ENCODE assay signal across 8 cellular contexts in the genomic region with DNA sequence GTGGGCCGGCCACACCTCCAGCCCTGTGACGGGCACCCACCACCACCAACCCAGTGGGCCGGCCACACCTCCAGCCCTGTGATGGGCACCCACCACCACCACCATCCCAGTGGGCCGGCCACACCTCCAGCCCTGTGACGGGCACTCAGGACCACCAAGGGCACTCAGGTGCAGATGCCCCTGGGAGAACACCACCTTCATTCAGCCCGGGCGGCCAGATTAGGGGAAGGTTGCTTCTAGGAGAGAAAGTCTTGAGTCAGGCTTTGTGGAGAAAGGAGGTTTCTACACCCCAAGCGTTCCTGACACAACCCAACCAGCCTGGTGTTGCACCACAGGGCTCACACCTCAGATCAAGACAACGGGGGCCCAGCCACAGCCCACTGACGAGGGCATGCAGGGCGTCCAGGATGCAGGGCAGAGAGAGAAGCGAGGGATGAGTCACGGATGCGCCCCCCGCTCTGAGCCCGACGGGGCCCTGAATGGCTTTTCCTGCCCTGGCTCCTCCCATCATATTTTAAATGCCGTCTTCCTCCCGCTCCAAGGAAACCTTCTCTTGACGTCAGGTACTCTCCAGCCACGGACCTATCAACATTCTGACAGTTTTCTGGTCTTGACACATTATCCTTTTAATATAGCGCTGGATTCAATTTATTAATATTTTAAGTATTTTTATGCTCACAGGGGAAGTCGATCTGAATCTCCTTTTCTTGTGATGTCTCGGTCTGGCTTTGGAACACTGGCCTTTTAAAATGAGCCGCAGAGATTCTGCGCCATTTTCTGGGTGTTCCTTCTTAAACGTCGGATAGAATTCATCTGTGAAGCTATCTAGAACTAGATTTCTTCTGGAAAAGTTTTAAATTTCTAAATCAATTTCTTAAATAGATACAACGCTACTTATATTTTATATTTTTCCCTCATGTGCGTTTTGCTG. TPM values are rescaled to one million over a fixed set of nuclear protein-coding genes. Genes with fewer than 3 reads are reported as not detected.
DNase-seq lines count a peak whose midpoint lies in the region; ATAC-seq and TF ChIP-seq lines count a peak whose summit lies in the region.

No MANE protein-coding gene starts in this region.

- H3F3A ChIP-seq in OCI-LY1 (ENCODE audit: insufficient read depth, low read length), result no peaks in the 10 kb centered on the region; the same call in 1 of the 2 replicates

- H3K27me3 ChIP-seq in HL-60 (ENCODE audit: insufficient read depth, poor library complexity, severe bottlenecking) (peaks cover 3% of the 10 kb centered on the region), OCI-LY1 (ENCODE audit: insufficient read depth, low read length) (no peaks in the 10 kb centered on the region)

- peak overlapping the region; percentile 99 for H2AFZ ChIP-seq in OCI-LY1 (ENCODE audit: low read length)

- no peaks in the 10 kb centered on the region for H3K9me3 ChIP-seq in OCI-LY1 (ENCODE audit: low read length)

- TF ChIP-seq CTCF in HL-60 (IDR thresholded peaks at IDR 0.05; ENCODE audit: insufficient read depth, low read length) (no peak), OCI-LY1 (IDR thresholded peaks at IDR 0.05; ENCODE audit: low read length) (no peak), epithelial cell of proximal tubule (conservative IDR thresholded peaks at IDR 0.05; ENCODE audit: low read depth, low read length) (no peak)

- peak overlapping the region; percentile 69 for H3K4me2 ChIP-seq in OCI-LY1 (ENCODE audit: low read length)

- DNase-seq in EH (ENCODE audit: low read depth), result peak; percentile 74
- DNase-seq in HL-60 (ENCODE audit: low read depth in 1 of 2, low spot score in 1 of 2), result peak in 1 of 2 experiments; percentile 78
- DNase-seq in activated T-cell treated with anti-CD3 and anti-CD28 coated beads for 48 hours (ENCODE audit: low read depth), result peak; percentile 68
- peak; percentile 18 for DNase-seq in epithelial cell of proximal tubule (ENCODE audit: low read depth)
- DNase-seq in mucosa of gallbladder (ENCODE audit: low spot score), result peak; percentile 76
- DNase-seq in stimulated activated CD8-positive, alpha-beta memory T cell treated with anti-CD3 and anti-CD28 coated beads, Interleukin-2, amount 100 ng/mL, for 1 hour (ENCODE audit: low read depth in 2 of 2), result peak; percentile 41 to 57

- peaks cover 18% of the 10 kb centered on the region; the same call in 1 of the 2 replicates for H3K36me3 ChIP-seq in OCI-LY1 (ENCODE audit: insufficient read depth, low read length)

- peak overlapping the region; percentile 55 for H3K9ac ChIP-seq in OCI-LY1 (ENCODE audit: low read length)

- no peak for ATAC-seq in GM19452 (IDR thresholded peaks at IDR 0.05; ENCODE audit: unreplicated experiment)

- no peaks in the 10 kb centered on the region for H3K9me2 ChIP-seq in OCI-LY1 (ENCODE audit: low read depth, low read length)

- H3K4me3 ChIP-seq in HL-60 (replicated peaks; ENCODE audit: insufficient read depth, low read length) (peak overlapping the region; percentile 51), OCI-LY1 (ENCODE audit: low read depth, low read length, poor library complexity, severe bottlenecking) (peak overlapping the region; percentile 85), epithelial cell of proximal tubule (ENCODE audit: low read depth, low read length) (peak overlapping the region; percentile 80)

- no peaks in the 10 kb centered on the region for H4K20me1 ChIP-seq in OCI-LY1 (ENCODE audit: insufficient read depth, low read length)

- H3K4me1 ChIP-seq in OCI-LY1 (ENCODE audit: insufficient read depth, low read length, severe bottlenecking), result peaks cover 38% of the 10 kb centered on the region

- H3K79me2 ChIP-seq in OCI-LY1 (ENCODE audit: insufficient read depth, low read length), result no peaks in the 10 kb centered on the region

- H3K27ac ChIP-seq in HL-60 (replicated peaks) (no peak overlapping the region), OCI-LY1 (ENCODE audit: low read depth, low read length, poor library complexity, severe bottlenecking) (peak overlapping the region; percentile 60)

RNA-seq across cellular contexts. Expression of gene SPATC1L, which starts 0.6 kb away (rescaled TPM):
- 15.6 and 22.0 TPM in 2 replicates for total RNA-seq in epithelial cell of proximal tubule
- 6.9 TPM for total RNA-seq in mucosa of gallbladder

RNA-seq across cellular contexts. Expression of gene FTCD, which starts 29.5 kb away (rescaled TPM):
- total RNA-seq in epithelial cell of proximal tubule (not detected in 2 replicates), mucosa of gallbladder (1.3 TPM)

RNA-seq across cellular contexts. Expression of gene LSS, which starts 43.7 kb away (rescaled TPM):
- 32.0 and 106 TPM in 2 replicates for total RNA-seq in epithelial cell of proximal tubule
- total RNA-seq in mucosa of gallbladder, result 125 TPM
